ENCODE assay signal across 12 cellular contexts in the genomic region with DNA sequence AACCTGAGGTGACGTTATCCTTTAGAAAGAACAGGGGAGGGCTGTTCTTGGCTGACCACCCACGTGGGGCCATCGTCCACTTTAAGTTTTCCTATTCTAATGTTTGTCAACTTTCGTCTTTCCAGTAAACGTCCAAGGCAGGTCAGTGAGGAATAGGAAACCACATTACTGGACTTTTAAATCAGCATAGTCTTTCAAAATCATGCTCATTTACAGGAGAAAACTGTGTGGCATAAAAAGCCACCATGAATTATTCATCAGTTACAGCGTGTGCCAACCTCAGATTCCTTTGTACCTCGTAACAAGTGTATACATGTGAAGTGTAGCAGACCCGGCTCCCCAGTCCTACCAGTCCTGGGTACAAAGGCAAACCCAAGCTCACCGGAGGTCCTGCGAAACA. TPM values are rescaled to one million over a fixed set of nuclear protein-coding genes. Genes with fewer than 3 reads are reported as not detected.
A peak's percentile ranks its signal among the peaks of the same experiment; 100 is the strongest.
DNase-seq lines count a peak whose midpoint lies in the region; ATAC-seq, FAIRE-seq and TF ChIP-seq lines count a peak whose summit lies in the region.
"Had no signal": no experiment of that assay in that cellular context is flagged by ENCODE, and none has a peak within 500 bp of the region (broad histone marks: within the 10 kb centered on the region; RNA-seq: fewer than 3 reads in every experiment).

No MANE protein-coding gene starts in this region.

- H3K36me3 ChIP-seq in SK-N-SH (replicated peaks in 1 of 2; ENCODE audit: control insufficient read depth in 1 of 2, insufficient read depth in 2 of 2, low read length in 1 of 2) (no peaks in the 10 kb centered on the region), gastroesophageal sphincter (no peaks in the 10 kb centered on the region), neuronal stem cell (replicated peaks in 1 of 2; ENCODE audit: control insufficient read depth in 2 of 2, insufficient read depth in 2 of 2, low read length in 2 of 2) (no peaks in the 10 kb centered on the region), aorta (ENCODE audit: control insufficient read depth in 1 of 2, insufficient read depth in 2 of 2, low read length in 1 of 2) (no peaks in the 10 kb centered on the region)

- H3K18ac ChIP-seq in neuronal stem cell (ENCODE audit: low read length): no peak overlapping the region

- H3K4me2 ChIP-seq in SK-N-SH (no peak overlapping the region), neuronal stem cell (ENCODE audit: insufficient read depth, low read length, poor library complexity, severe bottlenecking) (no peak overlapping the region)

- no peak overlapping the region for H2BK5ac ChIP-seq in neuronal stem cell (ENCODE audit: low read length)

- no peaks in the 10 kb centered on the region; the same call in 1 of the 2 replicates for H3K79me2 ChIP-seq in SK-N-SH (ENCODE audit: insufficient read depth)

- no peak overlapping the region for H4K91ac ChIP-seq in neuronal stem cell (ENCODE audit: low read depth, low read length, poor library complexity)

- H3F3A ChIP-seq in SK-N-SH (replicated peaks; ENCODE audit: insufficient read depth): peaks cover 27% of the 10 kb centered on the region

- no peaks in the 10 kb centered on the region for H3K9me2 ChIP-seq in SK-N-SH

- no peak overlapping the region for H4K8ac ChIP-seq in neuronal stem cell (ENCODE audit: low read depth, low read length)

- H3K9ac ChIP-seq in SK-N-SH: no peak overlapping the region
- H3K9ac ChIP-seq in neuronal stem cell (ENCODE audit: low read depth, low read length, poor library complexity): no peak overlapping the region

- TF ChIP-seq EP300 in SK-N-SH (IDR thresholded peaks at IDR 0.05; ENCODE audit: borderline replicate concordance in 1 of 2, low read depth in 1 of 2, low read length in 1 of 2) (no peak), gastroesophageal sphincter (IDR thresholded peaks at IDR 0.05) (no peak)

- H2AK5ac ChIP-seq in neuronal stem cell (ENCODE audit: low read depth, low read length): no peak overlapping the region

- intact Hi-C loops in aorta (cut with DNase I): no loop called here

- TF ChIP-seq RAD21 in SK-N-SH (IDR thresholded peaks at IDR 0.05; ENCODE audit: low read length): no peak

- POLR2A ChIA-PET in SK-N-SH (lab: Yijun Ruan, JAX): no interaction called here

- H2BK120ac ChIP-seq in neuronal stem cell (ENCODE audit: low read depth, low read length): no peak overlapping the region

- no peak overlapping the region for H3K14ac ChIP-seq in neuronal stem cell (ENCODE audit: low read length)

- no peak overlapping the region for H3K4me3 ChIP-seq in SK-N-SH (ENCODE audit: low read depth in 2 of 2, low read length in 1 of 2)
- peak overlapping the region; percentile 36 to 37 for H3K4me3 ChIP-seq in gastroesophageal sphincter
- no peak overlapping the region for H3K4me3 ChIP-seq in neuronal stem cell (ENCODE audit: low read length in 2 of 2)
- no peak overlapping the region for H3K4me3 ChIP-seq in aorta (ENCODE audit: low read length in 2 of 2)

- no peak for FAIRE-seq in GM12891 (lab: Jason Lieb, UNC)
- FAIRE-seq: D721Med, TTC549 had no signal

- H2AFZ ChIP-seq in SK-N-SH (ENCODE audit: low read depth) (no peak overlapping the region), neuronal stem cell (ENCODE audit: low read length) (peak overlapping the region; percentile 30)

- H3K4me1 ChIP-seq in SK-N-SH (ENCODE audit: control insufficient read depth in 1 of 2, insufficient read depth in 2 of 2, low read depth in 1 of 2, low read length in 1 of 2): peaks cover 35 to 40% of the 10 kb centered on the region in 2 experiments; a peak in 3 of 4 replicates
- peaks cover 6 to 49% (median 12%) of the 10 kb centered on the region in 3 donors for H3K4me1 ChIP-seq in gastroesophageal sphincter
- peaks cover 4 to 31% of the 10 kb centered on the region in 2 donors for H3K4me1 ChIP-seq in neuronal stem cell (ENCODE audit: control insufficient read depth in 2 of 2, insufficient read depth in 1 of 2, low read depth in 1 of 2, low read length in 2 of 2)
- H3K4me1 ChIP-seq in aorta (ENCODE audit: control insufficient read depth in 1 of 2, insufficient read depth in 2 of 2, low read length in 2 of 2): peaks cover 0 to 4% of the 10 kb centered on the region in 2 donors

- no peaks in the 10 kb centered on the region for H3K27me3 ChIP-seq in SK-N-SH (ENCODE audit: insufficient read depth)
- H3K27me3 ChIP-seq in gastroesophageal sphincter: no peaks in the 10 kb centered on the region
- H3K27me3 ChIP-seq in neuronal stem cell (ENCODE audit: control insufficient read depth in 3 of 3, insufficient read depth in 3 of 3, low read depth in 1 of 3, low read length in 3 of 3): no peaks in the 10 kb centered on the region
- H3K27me3 ChIP-seq in aorta (ENCODE audit: control insufficient read depth in 1 of 2, insufficient read depth in 2 of 2, low read length in 1 of 2): peaks cover 0 to 1% of the 10 kb centered on the region in 2 donors

- no peak overlapping the region for H3K23ac ChIP-seq in neuronal stem cell (ENCODE audit: low read depth, low read length, poor library complexity)

- TF ChIP-seq CTCF in SK-N-SH (IDR thresholded peaks at IDR 0.05): no peak
- no peak for TF ChIP-seq CTCF in gastroesophageal sphincter (IDR thresholded peaks at IDR 0.05)

- H3K4ac ChIP-seq in neuronal stem cell (ENCODE audit: low read length): no peak overlapping the region

- H3K27ac ChIP-seq in SK-N-SH (ENCODE audit: low read depth in 2 of 2, low read length in 1 of 2) (peak overlapping the region; percentile 67 to 88; a peak in 2 of 4 replicates), gastroesophageal sphincter (peak overlapping the region; percentile 47 to 79 (median 72)), neuronal stem cell (replicated peaks; ENCODE audit: low read length) (no peak overlapping the region), aorta (ENCODE audit: low read depth in 1 of 2, low read length in 2 of 2) (no peak overlapping the region)

- no peak for DNase-seq in SK-N-SH
- no peak for DNase-seq in neuronal stem cell (ENCODE audit: low spot score)
- DNase-seq in aorta: no peak
- no peak for DNase-seq in RKO (ENCODE audit: low spot score)
- no peak for DNase-seq in GM12891 (ENCODE audit: insufficient read length, low spot score)
- no peak for DNase-seq in kidney glomerular epithelial cell (lab: John Stamatoyannopoulos, UW)
- DNase-seq: activated CD8-positive, alpha-beta memory T cell treated with anti-CD3 and anti-CD28 coated beads, Interleukin-2, amount 10 ng/mL, durations not matched to agents 7 days and 5 days had no signal

- WGBS in SK-N-SH (ENCODE audit: low lambda C conversion rate): 92% methylated on average over 10 of the region's 10 CpGs
- 52% methylated on average over 8 of the region's 10 CpGs; no CpG with 5 or more reads in 1 of the 2 donors for WGBS in gastroesophageal sphincter (ENCODE audit: low coverage in 1 of 2), 2 donors
- WGBS in neuronal stem cell (ENCODE audit: extremely low coverage in 2 of 2, insufficient read length in 2 of 2, insufficient replicate concordance in 1 of 2), 2 donors: no CpG with 5 or more reads among the region's 10 CpGs
- WGBS in aorta, 2 donors: 18 to 21% methylated on average over 10 of the region's 10 CpGs

- no peak overlapping the region for H2BK15ac ChIP-seq in neuronal stem cell (ENCODE audit: low read length)

- H3K79me1 ChIP-seq in neuronal stem cell (ENCODE audit: low read depth, low read length): no peaks in the 10 kb centered on the region

- CTCF ChIA-PET in SK-N-SH (lab: Yijun Ruan, JAX): interaction anchor here (1.0 kb wide), 1 partner anchor 12 kb away, joined by 3 read pairs; no protein-coding TSS in a partner anchor

- ATAC-seq in SK-N-SH treated with all-trans-retinoic acid at 6 μM for 48 hours: no peak
- no peak for ATAC-seq in gastroesophageal sphincter
- ATAC-seq in aorta (ENCODE audit: low FRiP score): peak; percentile 5
- ATAC-seq: activated CD8-positive, alpha-beta memory T cell treated with anti-CD3 and anti-CD28 coated beads, Interleukin-2, amount 10 ng/mL, durations not matched to agents 7 days and 5 days; activated naive CD4-positive, alpha-beta T cell treated with anti-CD3 and anti-CD28 coated beads, Interleukin-2, amount 50 U/mL, for 72 hours had no signal

- no peak overlapping the region for H2BK12ac ChIP-seq in neuronal stem cell (ENCODE audit: low read length)

- H4K20me1 ChIP-seq in SK-N-SH (ENCODE audit: insufficient read depth): no peaks in the 10 kb centered on the region

- H3K9me3 ChIP-seq in SK-N-SH: no peaks in the 10 kb centered on the region
- no peaks in the 10 kb centered on the region for H3K9me3 ChIP-seq in gastroesophageal sphincter
- H3K9me3 ChIP-seq in neuronal stem cell (replicated peaks in 1 of 2; ENCODE audit: control insufficient read depth in 2 of 2, insufficient read depth in 1 of 2, low read depth in 1 of 2, low read length in 2 of 2): no peaks in the 10 kb centered on the region
- H3K9me3 ChIP-seq in aorta (ENCODE audit: control insufficient read depth, low read length): no peaks in the 10 kb centered on the region

- no peak for TF ChIP-seq POLR2A in gastroesophageal sphincter (IDR thresholded peaks at IDR 0.05)
- no peak for TF ChIP-seq POLR2A in GM12891 (IDR thresholded peaks at IDR 0.05; ENCODE audit: low read depth, low read length)

TF ChIP-seq in SK-N-SH treated with all-trans-retinoic acid at 6 μM for 48 hours, 23 proteins besides CTCF, POLR2A, EP300 and RAD21 (continues in another document):
- no peak for TF ChIP-seq ZNF565 (CRISPR knock-in tag; conservative IDR thresholded peaks at IDR 0.05; ENCODE audit: low read depth)
- no peak for TF ChIP-seq ZFP3 (CRISPR knock-in tag; IDR thresholded peaks at IDR 0.05)

TF ChIP-seq in GM12891, 5 proteins besides CTCF, POLR2A, EP300 and RAD21:
- TF ChIP-seq POU2F2 (IDR thresholded peaks at IDR 0.05; ENCODE audit: low read depth, low read length): no peak
- no peak for TF ChIP-seq PAX5 (IDR thresholded peaks at IDR 0.05; ENCODE audit: insufficient read depth, low read length, severe bottlenecking)
- no peak for TF ChIP-seq SPI1 (IDR thresholded peaks at IDR 0.05; ENCODE audit: low read depth, low read length)
- TF ChIP-seq TAF1 (IDR thresholded peaks at IDR 0.05; ENCODE audit: low read depth, low read length): no peak
- no peak for TF ChIP-seq POLR2AphosphoS5 (IDR thresholded peaks at IDR 0.05; ENCODE audit: low read depth, low read length)
TF ChIP-seq in GM12891: peak in this region for 0.

RNA-seq across cellular contexts. Expression of gene ABLIM1, which starts 25.1 kb away (rescaled TPM):
- polyA plus RNA-seq in SK-N-SH (2012; rRNA removed) (16.1 and 24.9 TPM in 2 replicates), aorta (10 to 100 TPM; 13.6 to 14.5 TPM)
- 13.0 and 19.7 TPM in 2 replicates for polyA plus RNA-seq in SK-N-SH (2012; cell fraction: cytosol; rRNA removed)
- 21.3 and 27.5 TPM in 2 replicates for polyA plus RNA-seq in SK-N-SH (2012; cell fraction: nucleus; rRNA removed)
- total RNA-seq in gastroesophageal sphincter (100 to 1,000 TPM in 2 of 4 donors, 10 to 100 TPM in 2; 75.2 to 172 (median 110) TPM), aorta (100 to 1,000 TPM in 1 of 2 donors, 10 to 100 TPM in 1; 55.8 to 117 TPM)
- 31.9 TPM for polyA plus RNA-seq in neuronal stem cell (2013, experiment 1 of 2)
- 29.4 TPM for polyA plus RNA-seq in neuronal stem cell (2013, experiment 2 of 2)
- polyA plus RNA-seq in GM12891 (2012; ENCODE audit: low read depth, missing spikeins): 19.1 TPM

Comparison
In these comparisons a context has a peak if more than half of its experiments do, and no peak if none do; other contexts are left out.
1. H3K27ac ChIP-seq: peak in SK-N-SH (2 of 2) and gastroesophageal sphincter (4 of 4); none in neuronal stem cell (single experiment) and aorta (0 of 2).
2. H3K4me3 ChIP-seq: peak in gastroesophageal sphincter (2 of 2); none in SK-N-SH (0 of 2), neuronal stem cell (0 of 2) and aorta (0 of 2).